ENCODE assay signal across 9 cellular contexts in genomic region chr3:119145500-119146167, GRCh38. TPM values are rescaled to one million over a fixed set of nuclear protein-coding genes. Genes with fewer than 3 reads are reported as not detected.
DNase-seq lines count a peak whose midpoint lies in the region; TF ChIP-seq lines count a peak whose summit lies in the region.
"Had no signal": no experiment of that assay in that cellular context is flagged by ENCODE, and none has a peak within 500 bp of the region (broad histone marks: within the 10 kb centered on the region; RNA-seq: fewer than 3 reads in every experiment).

Gene TEX55 (plus strand): TSS chr3:119146165. CDS start chr3:119146190, 25 bp downstream.

- no peak for TF ChIP-seq POLR2A in stomach (IDR thresholded peaks at IDR 0.05)

- no peaks in the 10 kb centered on the region for H3K27me3 ChIP-seq in stomach

- H3K4me1 ChIP-seq in stomach: no peaks in the 10 kb centered on the region

- 73 to 79% (median 76%) methylated on average over 18 to 23 of the region's 23 CpGs for WGBS in stomach, 5 donors

- H3K9me3 ChIP-seq in stomach: no peaks in the 10 kb centered on the region

- no peak for TF ChIP-seq EP300 in stomach (IDR thresholded peaks at IDR 0.05)

- peak; percentile 11 for DNase-seq in stimulated activated CD4-positive, alpha-beta T cell treated with anti-CD3 and anti-CD28 coated beads, Interleukin-4, amount 100 ng/mL, for 24 hours
- no peak for DNase-seq in stimulated activated CD4-positive, alpha-beta T cell treated with anti-CD3 and anti-CD28 coated beads, Interleukin-4, amount 100 ng/mL, for 1 hour
- DNase-seq in HCEC 1CT (peak; percentile 48), NCI-H1694 (lab: John Stamatoyannopoulos, UW) (peak; percentile 6), iPS DF 19.7 (ENCODE audit: low read depth, low spot score) (peak; percentile 45), stomach (no peak)
- peak; percentile 26 to 27 for DNase-seq in activated T-cell treated with anti-CD3 and anti-CD28 coated beads, Interleukin-2, amount 50 U/mL, for 48 hours
- DNase-seq in stimulated activated naive CD4-positive, alpha-beta T cell treated with Interleukin-2 at 50 U/mL for 16 hours (lab: John Stamatoyannopoulos, UW): no peak

- intact Hi-C loops in stomach (cut with DNase I; ENCODE audit: low total_unique reads): no loop called here

- no peak within 1 kb of the TSS for H3K27ac ChIP-seq in stomach

- peak in 4 of 7 experiments; percentile 33 to 57 (median 48) for TF ChIP-seq CTCF in stomach (IDR thresholded peaks at IDR 0.05)

- no peak within 1 kb of the TSS for H3K4me3 ChIP-seq in stomach

- H3K36me3 ChIP-seq in stomach: no peaks in the 10 kb centered on the region

RNA-seq across cellular contexts. Expression of gene TEX55, which starts in this region (rescaled TPM):
- total RNA-seq in stomach: not detected
- polyA plus RNA-seq in stomach: not detected
- total RNA-seq: dermis microvascular lymphatic vessel endothelial cell had no signal

Comparison
In these comparisons a context has a peak if more than half of its experiments do, and no peak if none do; other contexts are left out.
1. DNase-seq: peak in stimulated activated CD4-positive, alpha-beta T cell treated with anti-CD3 and anti-CD28 coated beads, Interleukin-4, amount 100 ng/mL, for 24 hours (single experiment), HCEC 1CT (single experiment), NCI-H1694 (single experiment), activated T-cell treated with anti-CD3 and anti-CD28 coated beads, Interleukin-2, amount 50 U/mL, for 48 hours (2 of 2) and iPS DF 19.7 (single experiment); none in stimulated activated CD4-positive, alpha-beta T cell treated with anti-CD3 and anti-CD28 coated beads, Interleukin-4, amount 100 ng/mL, for 1 hour (single experiment), stomach (single experiment) and stimulated activated naive CD4-positive, alpha-beta T cell treated with Interleukin-2 at 50 U/mL for 16 hours (single experiment).